In the genomic region with DNA sequence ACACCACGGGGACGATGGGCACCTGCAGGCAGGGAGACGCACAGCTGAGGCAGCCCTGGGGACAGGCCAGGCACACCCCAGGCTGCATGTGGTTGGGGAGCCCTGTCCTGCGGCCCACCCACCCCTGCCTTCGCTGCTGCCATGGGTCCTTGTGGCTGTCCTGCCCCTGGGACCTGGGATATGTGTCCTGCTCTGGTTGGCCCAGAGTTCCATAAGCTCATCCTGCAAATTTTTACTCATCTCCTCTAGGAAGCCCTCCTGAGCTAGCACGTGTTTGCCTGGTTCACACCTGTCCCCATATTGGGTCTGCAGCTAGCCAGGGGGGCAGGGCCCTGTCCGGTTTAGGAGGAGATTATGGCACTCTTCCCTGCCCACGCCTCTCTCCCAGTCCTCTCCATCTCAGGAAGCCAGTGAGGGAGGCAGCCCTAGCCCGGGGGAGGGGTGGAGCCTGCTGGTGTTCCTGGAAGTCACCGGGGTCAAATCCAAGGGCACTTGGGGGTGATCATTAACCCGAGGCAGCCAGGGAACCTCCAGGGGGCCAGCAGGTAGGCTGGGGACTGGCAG, we compare ENCODE assay signal across 19 cellular contexts. TPM values are rescaled to one million over a fixed set of nuclear protein-coding genes. Genes with fewer than 3 reads are reported as not detected.
DNase-seq lines count a peak whose midpoint lies in the region; ATAC-seq and TF ChIP-seq lines count a peak whose summit lies in the region.
"Had no signal": no experiment of that assay in that cellular context is flagged by ENCODE, and none has a peak within 500 bp of the region (broad histone marks: within the 10 kb centered on the region; RNA-seq: fewer than 3 reads in every experiment).

No MANE protein-coding gene starts in this region.

- H3K79me1 ChIP-seq in trophoblast cell (ENCODE audit: low read length), result no peaks in the 10 kb centered on the region

- H3K4me3 ChIP-seq in subcutaneous abdominal adipose tissue (ENCODE audit: low read depth in 1 of 5, low read length in 5 of 5), result no peak overlapping the region
- H3K4me3 ChIP-seq in trophoblast cell (ENCODE audit: low read depth, low read length), result no peak overlapping the region
- H3K4me3 ChIP-seq: ascending aorta, GM12878 had no signal

- no peak overlapping the region for H3K23ac ChIP-seq in trophoblast cell (ENCODE audit: low read length)

- H4K12ac ChIP-seq in trophoblast cell (ENCODE audit: low read depth, low read length), result no peak overlapping the region

- TF ChIP-seq CTCF in GM13977 (IDR thresholded peaks at IDR 0.05; ENCODE audit: extremely low read depth, insufficient read depth, missing control alignments), result no peak

- H3K14ac ChIP-seq in trophoblast cell (ENCODE audit: low read length), result no peak overlapping the region

- no peak overlapping the region for H4K91ac ChIP-seq in trophoblast cell (ENCODE audit: low read depth, low read length)

- H3K9ac ChIP-seq in subcutaneous abdominal adipose tissue (ENCODE audit: low read length in 5 of 5), result no peak overlapping the region
- H3K9ac ChIP-seq in trophoblast cell (ENCODE audit: low read length), result no peak overlapping the region

- H2AK5ac ChIP-seq in trophoblast cell (ENCODE audit: low read length), result no peak overlapping the region

- H3K4me1 ChIP-seq in subcutaneous abdominal adipose tissue (ENCODE audit: control insufficient read depth in 5 of 5, insufficient read depth in 5 of 5, low read length in 5 of 5) (peaks cover 1 to 56% (median 44%) of the 10 kb centered on the region in 5 donors), trophoblast cell (ENCODE audit: control insufficient read depth in 1 of 2, insufficient read depth in 2 of 2, low read length in 2 of 2) (no peaks in the 10 kb centered on the region)
- H3K4me1 ChIP-seq: ascending aorta had no signal

- no peaks in the 10 kb centered on the region for H3K79me2 ChIP-seq in trophoblast cell (ENCODE audit: control insufficient read depth, insufficient read depth, low read length, poor library complexity)

- no peak overlapping the region for H3K18ac ChIP-seq in trophoblast cell (ENCODE audit: low read length)

- no peak overlapping the region for H2BK120ac ChIP-seq in trophoblast cell (ENCODE audit: insufficient read depth, low read length, poor library complexity)

- WGBS in trophoblast cell (ENCODE audit: extremely low coverage, insufficient coverage, insufficient read length), result no CpG with 5 or more reads among the region's 11 CpGs

- H4K8ac ChIP-seq in trophoblast cell (ENCODE audit: low read depth, low read length), result no peak overlapping the region

- H3K27ac ChIP-seq in subcutaneous abdominal adipose tissue (ENCODE audit: low read depth, low read length), result peak overlapping the region; percentile 16
- H3K27ac ChIP-seq in trophoblast cell (ENCODE audit: low read depth, low read length), result no peak overlapping the region
- H3K27ac ChIP-seq: 22Rv1, ascending aorta, VCaP had no signal

- no peak overlapping the region for H3K4ac ChIP-seq in trophoblast cell (ENCODE audit: low read depth, low read length)

- DNase-seq in NCI-H1417 (lab: John Stamatoyannopoulos, UW) (peak in 2 of 3 experiments; percentile 31 to 47), NCI-H1417 treated with DMSO at 0.1 percent for 48 hours (lab: John Stamatoyannopoulos, UW) (no peak), dermis blood vessel endothelial cell (peak; percentile 96), left lobe of liver (ENCODE audit: low spot score) (peak; percentile 93), trophoblast cell (no peak), GM13977 (ENCODE audit: low spot score) (no peak), activated gamma-delta T cell treated with Interleukin-2 at 50 U/mL for 16 hours (no peak)
- DNase-seq: activated CD8-positive, alpha-beta memory T cell treated with anti-CD3 and anti-CD28 coated beads for 24 hours; activated effector memory CD4-positive, alpha-beta T cell treated with anti-CD3 and anti-CD28 coated beads, Interleukin-2, amount 50 U/mL, for 16 hours; CD4-positive, alpha-beta T cell; cortex of kidney; HFFc6; hippocampal formation; Kasumi-1 had no signal

- no peak overlapping the region for H3K4me2 ChIP-seq in trophoblast cell (ENCODE audit: low read length)

- H3K27me3 ChIP-seq in subcutaneous abdominal adipose tissue (ENCODE audit: control insufficient read depth in 5 of 5, insufficient read depth in 4 of 5, low read length in 5 of 5), result no peaks in the 10 kb centered on the region
- H3K27me3 ChIP-seq in trophoblast cell (ENCODE audit: insufficient read depth, low read length), result no peaks in the 10 kb centered on the region

- in situ Hi-C loops in GM13977 (cut with MboI; ENCODE audit: low pct_unique_long_range_greater_than_20kb, low sequenced_read_pairs, unreplicated experiment), result no loop called here

- H3K9me3 ChIP-seq in subcutaneous abdominal adipose tissue (ENCODE audit: control insufficient read depth in 5 of 5, low read length in 5 of 5) (no peaks in the 10 kb centered on the region), trophoblast cell (ENCODE audit: insufficient read depth, low read depth, low read length) (no peaks in the 10 kb centered on the region)
- H3K9me3 ChIP-seq: ascending aorta had no signal

- peak; percentile 49 for ATAC-seq in left lobe of liver
- ATAC-seq: GM12878 had no signal

- H2BK5ac ChIP-seq in trophoblast cell (ENCODE audit: low read depth, low read length, poor library complexity), result no peak overlapping the region

- H3K36me3 ChIP-seq in subcutaneous abdominal adipose tissue (ENCODE audit: control insufficient read depth in 5 of 5, insufficient read depth in 5 of 5, low read length in 5 of 5), result peaks cover 0 to 60% (median 49%) of the 10 kb centered on the region in 5 donors
- peaks cover 2 to 6% of the 10 kb centered on the region in 2 experiments for H3K36me3 ChIP-seq in trophoblast cell (ENCODE audit: control insufficient read depth in 1 of 2, insufficient read depth in 2 of 2, low read length in 2 of 2)

- no peak overlapping the region for H2BK12ac ChIP-seq in trophoblast cell (ENCODE audit: low read length)

- no peak overlapping the region for H2AFZ ChIP-seq in trophoblast cell (ENCODE audit: insufficient read depth, low read length, poor library complexity)

RNA-seq across cellular contexts. Expression of a gene that starts 12.2 kb away (rescaled TPM):
- total RNA-seq in dermis blood vessel endothelial cell (571 and 768 TPM in 2 replicates), left lobe of liver (42.3 TPM)
- 29.6 and 29.9 TPM in 2 replicates for polyA plus RNA-seq in trophoblast cell (2013)
- total RNA-seq: CD4-positive, alpha-beta T cell had no signal

RNA-seq across cellular contexts. Expression of a gene that starts 12.4 kb away (rescaled TPM):
- total RNA-seq in dermis blood vessel endothelial cell, result 46.1 and 62.6 TPM in 2 replicates
- total RNA-seq in left lobe of liver, result 213 TPM
- 16.6 and 17.1 TPM in 2 replicates for polyA plus RNA-seq in trophoblast cell (2013)

RNA-seq across cellular contexts. Expression of a gene that starts 37.5 kb away (rescaled TPM):
- 172 and 238 TPM in 2 replicates for total RNA-seq in dermis blood vessel endothelial cell
- 3.0 TPM for total RNA-seq in left lobe of liver
- 29.3 and 30.2 TPM in 2 replicates for polyA plus RNA-seq in trophoblast cell (2013)
- total RNA-seq: HFFc6 had no signal

Comparison
In these comparisons a context has a peak if more than half of its experiments do, and no peak if none do; other contexts are left out.
1. DNase-seq: peak in NCI-H1417 (2 of 3), dermis blood vessel endothelial cell (single experiment) and left lobe of liver (single experiment); none in NCI-H1417 treated with DMSO at 0.1 percent for 48 hours (single experiment), trophoblast cell (0 of 2), GM13977 (single experiment) and activated gamma-delta T cell treated with Interleukin-2 at 50 U/mL for 16 hours (single experiment).
2. RNA of a gene that starts 12.2 kb away (total RNA-seq): 571 to 768 TPM in dermis blood vessel endothelial cell; 42.3 TPM in left lobe of liver (single experiment); every median in the first group is over 10 times any median in the second.
3. RNA of a gene that starts 37.5 kb away (total RNA-seq): 172 to 238 TPM in dermis blood vessel endothelial cell; 3.0 TPM in left lobe of liver (single experiment); every median in the first group is over 10 times any median in the second.